In the genomic region with DNA sequence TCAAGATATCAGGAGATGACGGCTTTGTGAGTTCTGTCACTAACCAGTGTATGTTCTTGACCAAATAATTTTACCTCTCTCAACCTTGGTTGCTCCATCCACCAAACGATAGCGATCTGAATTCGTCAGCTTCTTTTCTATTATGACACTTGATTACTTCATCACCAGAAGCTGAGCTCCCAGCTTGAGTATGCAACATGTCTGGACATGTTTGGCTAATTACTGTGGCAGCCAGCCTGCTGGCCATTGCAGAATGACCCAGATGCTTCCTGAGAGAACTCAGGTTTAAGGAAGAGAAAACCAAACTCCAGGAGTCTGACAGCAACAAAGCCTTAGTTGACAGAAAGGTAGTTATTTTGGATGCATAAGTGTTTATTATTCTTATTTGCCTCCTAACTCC, we compare ENCODE assay signal across 14 cellular contexts. TPM values are rescaled to one million over a fixed set of nuclear protein-coding genes. Genes with fewer than 3 reads are reported as not detected.
DNase-seq lines count a peak whose midpoint lies in the region; ATAC-seq and FAIRE-seq lines count a peak whose summit lies in the region.
"Had no signal": no experiment of that assay in that cellular context is flagged by ENCODE, and none has a peak within 500 bp of the region (broad histone marks: within the 10 kb centered on the region; RNA-seq: fewer than 3 reads in every experiment).

No MANE protein-coding gene starts in this region.

- FAIRE-seq in HTR-8/SVneo (lab: Jason Lieb, UNC), result no peak

- peaks cover 0 to 6% of the 10 kb centered on the region in 2 donors for H3K27me3 Mint-ChIP-seq in natural killer cell treated with Interleukin-12 subunit alpha and Interleukin-12 subunit beta and Interleukin-15 and Interleukin-18, amount 100 ng/mL, for 72 hours

- no peak overlapping the region for H3K27ac Mint-ChIP-seq in natural killer cell treated with Interleukin-12 subunit alpha and Interleukin-12 subunit beta and Interleukin-15 and Interleukin-18, amount 100 ng/mL, for 72 hours
- H3K27ac Mint-ChIP-seq: CD4-positive, alpha-beta T cell; dendritic cell treated with granulocyte-macrophage colony-stimulating factor and Interleukin-4, amounts not matched to agents 40 ng/mL and 50 ng/mL, for 4 days; nephron progenitor cell had no signal

- DNase-seq in COLO668 (lab: John Stamatoyannopoulos, UW; ENCODE audit: unreplicated experiment), result peak; percentile 37
- DNase-seq in HTR-8/SVneo (ENCODE audit: insufficient read length, low spot score), result peak; percentile 1
- peak; percentile 16 for DNase-seq in T1000 (lab: John Stamatoyannopoulos, UW)
- peak; percentile 82 for DNase-seq in iris pigment epithelial cell (ENCODE audit: low read depth)
- no peak for DNase-seq in activated CD4-positive, alpha-beta T cell treated with anti-CD3 and anti-CD28 coated beads for 1 hour
- DNase-seq in activated CD4-positive, CD25-positive, alpha-beta regulatory T cell treated with anti-CD3 and anti-CD28 coated beads, Interleukin-2, amount 50 U/mL, for 72 hours, result no peak
- DNase-seq in posterior cingulate gyrus, result no peak
- DNase-seq in natural killer cell treated with Interleukin-12 subunit alpha and Interleukin-12 subunit beta and Interleukin-15 and Interleukin-18, amount 100 ng/mL, for 72 hours (ENCODE audit: low spot score), result no peak
- DNase-seq: activated T-cell treated with anti-CD3 and anti-CD28 coated beads, Interleukin-2, amount 50 U/mL, for 48 hours; CD4-positive, alpha-beta T cell; NCI-H2227 treated with DMSO at 0.1 percent for 48 hours; nephron progenitor cell; stimulated activated CD4-positive, alpha-beta T cell treated with anti-CD3 and anti-CD28 coated beads, Interleukin-2, amount 100 ng/mL, for 48 hours had no signal

- H3K4me1 Mint-ChIP-seq in natural killer cell treated with Interleukin-12 subunit alpha and Interleukin-12 subunit beta and Interleukin-15 and Interleukin-18, amount 100 ng/mL, for 72 hours (ENCODE audit: low read depth in 2 of 2), result no peaks in the 10 kb centered on the region

- no peak for ATAC-seq in natural killer cell treated with Interleukin-12 subunit alpha and Interleukin-12 subunit beta and Interleukin-15 and Interleukin-18, amount 100 ng/mL, for 72 hours

- intact Hi-C loops in posterior cingulate gyrus (cut with DNase I), result no loop called here

- H3K4me3 Mint-ChIP-seq in natural killer cell treated with Interleukin-12 subunit alpha and Interleukin-12 subunit beta and Interleukin-15 and Interleukin-18, amount 100 ng/mL, for 72 hours, result no peak overlapping the region
- H3K4me3 Mint-ChIP-seq: CD4-positive, alpha-beta T cell; dendritic cell treated with granulocyte-macrophage colony-stimulating factor and Interleukin-4, amounts not matched to agents 40 ng/mL and 50 ng/mL, for 4 days; nephron progenitor cell had no signal

- no peaks in the 10 kb centered on the region for H3K36me3 Mint-ChIP-seq in natural killer cell treated with Interleukin-12 subunit alpha and Interleukin-12 subunit beta and Interleukin-15 and Interleukin-18, amount 100 ng/mL, for 72 hours

- H3K9me3 Mint-ChIP-seq in natural killer cell treated with Interleukin-12 subunit alpha and Interleukin-12 subunit beta and Interleukin-15 and Interleukin-18, amount 100 ng/mL, for 72 hours, result peaks cover 4% of the 10 kb centered on the region
- H3K9me3 Mint-ChIP-seq: CD4-positive, alpha-beta T cell; dendritic cell treated with granulocyte-macrophage colony-stimulating factor and Interleukin-4, amounts not matched to agents 40 ng/mL and 50 ng/mL, for 4 days had no signal

RNA-seq across cellular contexts. Expression of a gene that starts 46.4 kb away (rescaled TPM):
- under 1 TPM in 1 of 2 donors, not detected in 1; 0.39 TPM for total RNA-seq in natural killer cell treated with Interleukin-12 subunit alpha and Interleukin-12 subunit beta and Interleukin-15 and Interleukin-18, amount 100 ng/mL, for 72 hours

Comparison
In these comparisons a context has a peak if more than half of its experiments do, and no peak if none do; other contexts are left out.
1. DNase-seq: peak in COLO668 (single experiment), HTR-8/SVneo (single experiment), T1000 (single experiment) and iris pigment epithelial cell (single experiment); none in activated CD4-positive, alpha-beta T cell treated with anti-CD3 and anti-CD28 coated beads for 1 hour (single experiment), activated CD4-positive, CD25-positive, alpha-beta regulatory T cell treated with anti-CD3 and anti-CD28 coated beads, Interleukin-2, amount 50 U/mL, for 72 hours (single experiment), posterior cingulate gyrus (0 of 10) and natural killer cell treated with Interleukin-12 subunit alpha and Interleukin-12 subunit beta and Interleukin-15 and Interleukin-18, amount 100 ng/mL, for 72 hours (single experiment).